Comparison of ENCODE assay signal across 18 cellular contexts in the genomic region with DNA sequence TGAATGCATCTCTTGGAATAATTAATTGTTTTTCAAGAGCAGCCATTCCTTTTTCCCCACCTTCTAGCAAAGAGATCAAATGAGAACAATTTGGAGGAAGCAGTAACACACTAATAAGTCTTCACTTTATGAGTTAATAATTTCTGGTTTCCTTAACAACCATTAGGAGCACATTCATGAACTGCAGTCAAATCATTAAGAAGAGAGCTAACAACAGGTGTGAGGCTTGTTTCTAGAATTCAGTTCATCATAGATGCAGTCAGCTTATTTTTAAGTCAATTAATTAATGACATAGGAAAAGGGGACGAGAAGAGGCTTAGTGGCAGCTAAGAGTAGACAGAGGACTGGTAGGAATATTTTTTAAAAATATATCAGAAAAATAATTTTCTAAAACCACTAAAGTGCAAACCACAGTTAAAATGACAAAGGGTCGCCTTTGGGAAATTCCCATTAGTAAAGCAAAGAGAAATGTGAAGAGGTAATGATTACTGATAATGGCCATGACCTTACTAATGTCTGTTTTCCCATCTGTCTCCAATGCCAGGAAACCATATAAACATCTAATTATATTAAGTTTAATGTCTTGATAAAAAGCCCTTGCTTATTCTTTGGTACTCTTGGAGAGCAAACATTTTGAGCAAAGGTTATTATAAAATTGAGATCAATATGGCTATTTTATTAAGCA.
"Had no signal": no experiment of that assay in that cellular context is flagged by ENCODE, and none has a peak within 500 bp of the region (broad histone marks: within the 10 kb centered on the region; RNA-seq: fewer than 3 reads in every experiment).

No MANE protein-coding gene starts in this region.

- H3K4me3 ChIP-seq: dorsolateral prefrontal cortex, lung, neural progenitor cell, pancreas, testis, upper lobe of right lung had no signal

- ATAC-seq: activated CD4-positive, alpha-beta T cell treated with anti-CD3 and anti-CD28 coated beads for 36 hours; activated T-cell treated with anti-CD3 and anti-CD28 coated beads, Interleukin-2, amount 50 U/mL, for 72 hours; esophagus mucosa; pancreas; upper lobe of right lung had no signal

- H3K9me3 ChIP-seq: pancreas, testis, upper lobe of right lung had no signal

- H3K27me3 ChIP-seq: dorsolateral prefrontal cortex, neural progenitor cell, pancreas, testis, upper lobe of right lung had no signal

- DNase-seq: activated CD4-positive, alpha-beta memory T cell treated with anti-CD3 and anti-CD28 coated beads, Interleukin-2, amount 10 ng/mL, durations not matched to agents 7 days and 5 days; activated CD4-positive, alpha-beta T cell treated with anti-CD3 and anti-CD28 coated beads for 36 hours; activated gamma-delta T cell treated with Interleukin-2 at 50 U/mL for 16 hours; activated T-cell treated with anti-CD3 and anti-CD28 coated beads, Interleukin-2, amount 50 U/mL, for 72 hours; aorta; dorsolateral prefrontal cortex; hypothalamus; midbrain; pancreas; retina; stimulated activated CD4-positive, alpha-beta T cell treated with anti-CD3 and anti-CD28 coated beads, Interleukin-15, amount 100 ng/mL, for 24 hours; stimulated activated CD4-positive, alpha-beta T cell treated with anti-CD3 and anti-CD28 coated beads, Interleukin-4, amount 100 ng/mL, for 24 hours; testis; upper lobe of right lung; WERI-Rb-1 had no signal

- H3K4me1 ChIP-seq: neural progenitor cell, pancreas, testis, upper lobe of right lung had no signal

- H3K36me3 ChIP-seq: neural progenitor cell, pancreas, upper lobe of right lung, WERI-Rb-1 had no signal

- H3K27ac ChIP-seq: dorsolateral prefrontal cortex, neural progenitor cell, pancreas, testis, upper lobe of right lung, WERI-Rb-1 had no signal
